In genomic region chr22:42932197-42932519, GRCh38 we compare ENCODE assay signal across 11 cellular contexts.
DNase-seq lines count a peak whose midpoint lies in the region; ATAC-seq and TF ChIP-seq lines count a peak whose summit lies in the region.
"Had no signal": no experiment of that assay in that cellular context is flagged by ENCODE, and none has a peak within 500 bp of the region (broad histone marks: within the 10 kb centered on the region; RNA-seq: fewer than 3 reads in every experiment).

No MANE protein-coding gene starts in this region.

- H3K4me1 Mint-ChIP-seq in activated CD8-positive, alpha-beta T cell treated with anti-CD3 and anti-CD28 coated beads for 36 hours (ENCODE audit: low read depth): peaks cover 53% of the 10 kb centered on the region
- H3K4me1 Mint-ChIP-seq in activated CD8-positive, alpha-beta T cell treated with anti-CD3 and anti-CD28 coated beads, Interleukin-2, amount 10 ng/mL, durations not matched to agents 7 days and 5 days (ENCODE audit: low read depth): peaks cover 34% of the 10 kb centered on the region

- no peak for TF ChIP-seq CTCF in activated CD8-positive, alpha-beta T cell treated with anti-CD3 and anti-CD28 coated beads for 36 hours (IDR thresholded peaks at IDR 0.05)
- TF ChIP-seq CTCF in ascending aorta (IDR thresholded peaks at IDR 0.05): no peak
- no peak for TF ChIP-seq CTCF in thoracic aorta (IDR thresholded peaks at IDR 0.05)

- no peak overlapping the region for H3K9ac ChIP-seq in muscle layer of colon (ENCODE audit: low read length)

- H3K27ac Mint-ChIP-seq in activated CD8-positive, alpha-beta T cell treated with anti-CD3 and anti-CD28 coated beads for 36 hours: peak overlapping the region; percentile 7
- no peak overlapping the region for H3K27ac Mint-ChIP-seq in activated CD8-positive, alpha-beta T cell treated with anti-CD3 and anti-CD28 coated beads, Interleukin-2, amount 10 ng/mL, durations not matched to agents 7 days and 5 days

- CTCF ChIA-PET in activated CD8-positive, alpha-beta T cell treated with anti-CD3 and anti-CD28 coated beads for 36 hours (lab: Charles Lee): interaction anchor here (1.6 kb wide), 1 partner anchor 10 kb away, joined by 3 read pairs; no protein-coding TSS in a partner anchor
- CTCF ChIA-PET in activated CD8-positive, alpha-beta T cell treated with anti-CD3 and anti-CD28 coated beads, Interleukin-2, amount 10 ng/mL, durations not matched to agents 7 days and 5 days (lab: Charles Lee): no interaction called here

- H3K9me3 Mint-ChIP-seq in activated CD8-positive, alpha-beta T cell treated with anti-CD3 and anti-CD28 coated beads for 36 hours: no peaks in the 10 kb centered on the region
- no peaks in the 10 kb centered on the region for H3K9me3 Mint-ChIP-seq in activated CD8-positive, alpha-beta T cell treated with anti-CD3 and anti-CD28 coated beads, Interleukin-2, amount 10 ng/mL, durations not matched to agents 7 days and 5 days (ENCODE audit: insufficient read depth)

- ATAC-seq in activated CD8-positive, alpha-beta T cell treated with anti-CD3 and anti-CD28 coated beads for 36 hours: no peak
- no peak for ATAC-seq in activated CD8-positive, alpha-beta T cell treated with anti-CD3 and anti-CD28 coated beads, Interleukin-2, amount 10 ng/mL, durations not matched to agents 7 days and 5 days
- ATAC-seq in thoracic aorta (ENCODE audit: insufficient number of reproducible peaks, low FRiP score, low read depth) (no peak), GM21737 (IDR thresholded peaks at IDR 0.05; ENCODE audit: unreplicated experiment) (no peak)

- H3K36me3 ChIP-seq in ascending aorta: no peaks in the 10 kb centered on the region
- H3K36me3 ChIP-seq in muscle layer of colon (ENCODE audit: insufficient read depth, low read length): no peaks in the 10 kb centered on the region
- no peaks in the 10 kb centered on the region for H3K36me3 ChIP-seq in thoracic aorta

- no peak overlapping the region for H3K4me3 ChIP-seq in ascending aorta
- H3K4me3 ChIP-seq in muscle layer of colon (ENCODE audit: low read depth in 1 of 2, low read length in 2 of 2): no peak overlapping the region
- peak overlapping the region; percentile 57 for H3K4me3 ChIP-seq in thoracic aorta

- no peaks in the 10 kb centered on the region for H3K9me3 ChIP-seq in ascending aorta
- H3K9me3 ChIP-seq in muscle layer of colon (ENCODE audit: low read length): no peaks in the 10 kb centered on the region
- H3K9me3 ChIP-seq in thoracic aorta: no peaks in the 10 kb centered on the region

- POLR2A ChIA-PET in activated CD8-positive, alpha-beta T cell treated with anti-CD3 and anti-CD28 coated beads for 36 hours (lab: Charles Lee): interaction anchor here (1.6 kb wide), 1 partner anchor 83 kb away, joined by 5 read pairs; the partner anchor contains the start of gene PACSIN2
- POLR2A ChIA-PET in activated CD8-positive, alpha-beta T cell treated with anti-CD3 and anti-CD28 coated beads, Interleukin-2, amount 10 ng/mL, durations not matched to agents 7 days and 5 days (lab: Charles Lee): no interaction called here

- H3K4me1 ChIP-seq in ascending aorta: peaks cover 61 to 96% of the 10 kb centered on the region in 2 donors
- peaks cover 91% of the 10 kb centered on the region for H3K4me1 ChIP-seq in muscle layer of colon (ENCODE audit: insufficient read depth, low read length)
- H3K4me1 ChIP-seq in thoracic aorta (ENCODE audit: control insufficient read depth in 1 of 2, low read depth in 2 of 2): peaks cover 86 to 98% of the 10 kb centered on the region in 2 donors

- DNase-seq in activated CD8-positive, alpha-beta T cell treated with anti-CD3 and anti-CD28 coated beads for 36 hours: no peak
- no peak for DNase-seq in activated CD8-positive, alpha-beta T cell treated with anti-CD3 and anti-CD28 coated beads, Interleukin-2, amount 10 ng/mL, durations not matched to agents 7 days and 5 days
- no peak for DNase-seq in ascending aorta (ENCODE audit: low spot score in 2 of 2)
- no peak for DNase-seq in thoracic aorta (ENCODE audit: low spot score)
- DNase-seq in HuH-7 (ENCODE audit: low spot score): no peak
- DNase-seq in NCI-H526 (lab: John Stamatoyannopoulos, UW): no peak
- DNase-seq: activated CD8-positive, alpha-beta memory T cell treated with anti-CD3 and anti-CD28 coated beads, Interleukin-2, amount 50 U/mL, for 4 hours; central memory CD4-positive, alpha-beta T cell; SW 1271 had no signal

- no peak overlapping the region for H3K4me3 Mint-ChIP-seq in activated CD8-positive, alpha-beta T cell treated with anti-CD3 and anti-CD28 coated beads for 36 hours
- no peak overlapping the region for H3K4me3 Mint-ChIP-seq in activated CD8-positive, alpha-beta T cell treated with anti-CD3 and anti-CD28 coated beads, Interleukin-2, amount 10 ng/mL, durations not matched to agents 7 days and 5 days

- H3K27me3 Mint-ChIP-seq in activated CD8-positive, alpha-beta T cell treated with anti-CD3 and anti-CD28 coated beads for 36 hours: no peaks in the 10 kb centered on the region
- H3K27me3 Mint-ChIP-seq in activated CD8-positive, alpha-beta T cell treated with anti-CD3 and anti-CD28 coated beads, Interleukin-2, amount 10 ng/mL, durations not matched to agents 7 days and 5 days (ENCODE audit: low read depth): no peaks in the 10 kb centered on the region

- intact Hi-C loops in activated CD8-positive, alpha-beta T cell treated with anti-CD3 and anti-CD28 coated beads for 36 hours (cut with micrococcal nuclease): no loop called here
- intact Hi-C loops in ascending aorta (cut with DNase I): loop anchor here (10.0 kb wide), 1 partner anchor 247 kb away; no protein-coding TSS in a partner anchor

- H3K27ac ChIP-seq in ascending aorta (peak overlapping the region; percentile 92 to 94), muscle layer of colon (ENCODE audit: low read depth, low read length) (peak overlapping the region; percentile 79), thoracic aorta (peak overlapping the region; percentile 94 to 97)

- H3K36me3 Mint-ChIP-seq in activated CD8-positive, alpha-beta T cell treated with anti-CD3 and anti-CD28 coated beads for 36 hours (ENCODE audit: low read depth): no peaks in the 10 kb centered on the region
- H3K36me3 Mint-ChIP-seq in activated CD8-positive, alpha-beta T cell treated with anti-CD3 and anti-CD28 coated beads, Interleukin-2, amount 10 ng/mL, durations not matched to agents 7 days and 5 days (ENCODE audit: low read depth): peaks cover 2% of the 10 kb centered on the region

- H3K27me3 ChIP-seq in ascending aorta: no peaks in the 10 kb centered on the region
- H3K27me3 ChIP-seq in muscle layer of colon (ENCODE audit: control insufficient read depth in 1 of 2, insufficient read depth in 2 of 2, low read length in 2 of 2): no peaks in the 10 kb centered on the region
- no peaks in the 10 kb centered on the region for H3K27me3 ChIP-seq in thoracic aorta (replicated peaks; ENCODE audit: insufficient read depth)
